In genomic region chr16:18803569-18804462, GRCh38 we compare ENCODE assay signal across 9 cellular contexts. TPM values are rescaled to one million over a fixed set of nuclear protein-coding genes. Genes with fewer than 3 reads are reported as not detected.
DNase-seq lines count a peak whose midpoint lies in the region; ATAC-seq and TF ChIP-seq lines count a peak whose summit lies in the region.
"Had no signal": no experiment of that assay in that cellular context is flagged by ENCODE, and none has a peak within 500 bp of the region (broad histone marks: within the 10 kb centered on the region; RNA-seq: fewer than 3 reads in every experiment).

No MANE protein-coding gene starts in this region.

- H3K4me1 Mint-ChIP-seq in central memory CD8-positive, alpha-beta T cell = peaks cover 52% of the 10 kb centered on the region

- TF ChIP-seq CTCF in NB4 (IDR thresholded peaks at IDR 0.05; ENCODE audit: low read depth, low read length) = no peak
- TF ChIP-seq CTCF in neutrophil (IDR thresholded peaks at IDR 0.05) = no peak

- H3K27ac ChIP-seq in neutrophil = peak overlapping the region; percentile 90

- H3K36me3 ChIP-seq in neutrophil = peaks cover 11% of the 10 kb centered on the region

- peak overlapping the region; percentile 92 for H3K4me3 Mint-ChIP-seq in central memory CD8-positive, alpha-beta T cell

- no peaks in the 10 kb centered on the region for H3K9me3 Mint-ChIP-seq in central memory CD8-positive, alpha-beta T cell

- ATAC-seq in central memory CD8-positive, alpha-beta T cell (replicated peaks; ENCODE audit: extremely low read depth, poor library complexity, severe bottlenecking) = no peak

- no peaks in the 10 kb centered on the region for H3K27me3 ChIP-seq in neutrophil

- peaks cover 28% of the 10 kb centered on the region for H3K36me3 Mint-ChIP-seq in central memory CD8-positive, alpha-beta T cell (ENCODE audit: insufficient read depth)

- TF ChIP-seq POLR2A in NB4 (IDR thresholded peaks at IDR 0.05; ENCODE audit: extremely low read depth, insufficient read length) = no peak

- DNase-seq in GF-D8 (lab: John Stamatoyannopoulos, UW) = peak; percentile 52
- peak; percentile 59 for DNase-seq in NB4 (ENCODE audit: low read depth)
- DNase-seq in central memory CD8-positive, alpha-beta T cell (ENCODE audit: low spot score in 2 of 2) = no peak
- no peak for DNase-seq in NCI-H2081 (lab: John Stamatoyannopoulos, UW)
- no peak for DNase-seq in stimulated activated naive CD4-positive, alpha-beta T cell (lab: John Stamatoyannopoulos, UW)
- no peak for DNase-seq in mucosa of gallbladder (ENCODE audit: low spot score)
- no peak for DNase-seq in SK-N-DZ (ENCODE audit: low spot score)
- DNase-seq: stimulated activated CD4-positive, alpha-beta T cell treated with anti-CD3 and anti-CD28 coated beads, Interleukin-2, amount 100 ng/mL, for 48 hours had no signal

- H3K4me1 ChIP-seq in neutrophil (ENCODE audit: control insufficient read depth in 1 of 2, insufficient read depth in 1 of 2, low read depth in 1 of 2, low read length in 1 of 2) = peaks cover 71 to 78% of the 10 kb centered on the region in 2 experiments

- no peaks in the 10 kb centered on the region for H3K9me3 ChIP-seq in neutrophil

- H3K27ac Mint-ChIP-seq in central memory CD8-positive, alpha-beta T cell (ENCODE audit: low read depth) = peak overlapping the region; percentile 94

- H3K4me3 ChIP-seq in NB4 (ENCODE audit: low read depth, low read length) = no peak overlapping the region
- H3K4me3 ChIP-seq in neutrophil (ENCODE audit: low read depth in 1 of 2, low read length in 1 of 2) = peak overlapping the region; percentile 47 to 72

- no peaks in the 10 kb centered on the region for H3K27me3 Mint-ChIP-seq in central memory CD8-positive, alpha-beta T cell

RNA-seq across cellular contexts. Expression of gene ARL6IP1, which starts 2.5 kb away (rescaled TPM):
- total RNA-seq in mucosa of gallbladder = 154 TPM
- polyA plus RNA-seq in SK-N-DZ (2014; cell fraction: cytosol; rRNA removed) = 556 and 583 TPM in 2 replicates
- polyA plus RNA-seq in SK-N-DZ (2014; cell fraction: nucleus; rRNA removed) = 211 and 266 TPM in 2 replicates

RNA-seq across cellular contexts. Expression of gene RPS15A, which starts 13.7 kb away (rescaled TPM):
- total RNA-seq in mucosa of gallbladder = 899 TPM
- polyA plus RNA-seq in SK-N-DZ (2014; cell fraction: cytosol; rRNA removed) = 7,230 and 8,102 TPM in 2 replicates
- 5,280 and 5,848 TPM in 2 replicates for polyA plus RNA-seq in SK-N-DZ (2014; cell fraction: nucleus; rRNA removed)

Comparison
In these comparisons a context has a peak if more than half of its experiments do, and no peak if none do; other contexts are left out.
1. DNase-seq: peak in GF-D8 (single experiment) and NB4 (single experiment); none in central memory CD8-positive, alpha-beta T cell (0 of 2), NCI-H2081 (0 of 2), stimulated activated naive CD4-positive, alpha-beta T cell (0 of 6), mucosa of gallbladder (single experiment) and SK-N-DZ (single experiment).